In the genomic region with DNA sequence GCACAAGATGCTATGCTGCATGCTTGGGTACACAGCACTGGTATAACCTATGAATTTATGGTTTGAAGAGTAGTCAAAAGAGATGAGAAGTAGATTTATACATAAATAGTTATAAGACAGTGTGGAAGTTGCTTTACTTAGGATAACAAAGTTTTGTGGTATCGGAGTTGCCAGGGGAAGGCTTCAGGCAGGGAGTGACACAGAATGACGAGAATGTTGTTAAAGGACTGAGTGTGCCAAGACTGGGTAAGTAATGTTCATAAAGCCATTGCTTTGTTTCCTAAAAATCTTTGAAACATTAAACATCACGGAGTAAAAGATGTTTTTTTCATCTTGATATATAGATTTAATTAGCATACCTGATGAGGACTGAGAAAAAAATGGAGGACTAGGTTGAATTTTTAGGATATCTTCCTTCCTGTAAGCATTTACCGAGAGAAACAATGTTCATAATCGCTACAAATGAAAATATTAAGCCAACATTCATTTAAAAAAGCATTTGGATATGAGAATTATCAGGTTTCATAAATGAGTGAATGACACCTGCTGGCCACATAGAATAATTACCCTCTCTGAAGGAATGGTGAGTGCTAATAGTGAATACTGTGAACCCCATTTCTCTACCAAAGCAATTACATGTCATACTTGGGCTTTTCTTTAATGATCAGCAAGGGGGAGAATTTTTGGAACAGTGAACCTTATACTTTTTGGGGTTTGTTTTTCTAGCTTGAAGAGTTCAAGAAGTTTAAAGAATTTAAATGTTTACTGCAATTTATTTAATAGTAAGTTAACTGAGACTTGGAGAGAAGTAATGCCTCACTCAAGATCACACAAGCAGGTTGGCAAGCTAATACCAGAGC, we compare ENCODE assay signal across 8 cellular contexts. TPM values are rescaled to one million over a fixed set of nuclear protein-coding genes. Genes with fewer than 3 reads are reported as not detected.
A peak's percentile ranks its signal among the peaks of the same experiment; 100 is the strongest.
DNase-seq lines count a peak whose midpoint lies in the region; ATAC-seq and TF ChIP-seq lines count a peak whose summit lies in the region.

No MANE protein-coding gene starts in this region.

- peak; percentile 36 for DNase-seq in NCI-H748 (lab: John Stamatoyannopoulos, UW; ENCODE audit: unreplicated experiment)
- no peak for DNase-seq in NCI-H748 treated with DMSO at 0.1 percent for 48 hours (lab: John Stamatoyannopoulos, UW)
- DNase-seq in RPMI7951 (ENCODE audit: low read depth), result peak; percentile 46
- peak; percentile 70 for DNase-seq in fibroblast of mammary gland (ENCODE audit: low read depth)
- DNase-seq in retinal pigment epithelial cell (ENCODE audit: low read depth), result no peak
- DNase-seq in GF-D8 (lab: John Stamatoyannopoulos, UW), result no peak
- DNase-seq in anterior cingulate cortex (lab: John Stamatoyannopoulos, UW), result no peak

- TF ChIP-seq CTCF in fibroblast of mammary gland (conservative IDR thresholded peaks at IDR 0.05; ENCODE audit: control insufficient read depth, insufficient read depth, low read depth, low read length) (peak; percentile 58), retinal pigment epithelial cell (conservative IDR thresholded peaks at IDR 0.05; ENCODE audit: low read depth, low read length) (peak; percentile 48)

- peak; percentile 46 for ATAC-seq in HG03039 (IDR thresholded peaks at IDR 0.05; ENCODE audit: unreplicated experiment)

- H3K4me3 ChIP-seq in fibroblast of mammary gland (ENCODE audit: control insufficient read depth, low read depth, low read length), result no peak overlapping the region
- no peak overlapping the region for H3K4me3 ChIP-seq in retinal pigment epithelial cell (ENCODE audit: low read length)

RNA-seq across cellular contexts. Expression of gene EXTL2, which starts 28.4 kb away (rescaled TPM):
- total RNA-seq in RPMI7951 (2014; rRNA removed; shearing (Covaris generic)), result 50.6 and 57.2 TPM in 2 replicates

RNA-seq across cellular contexts. Expression of gene SLC30A7, which starts 29.6 kb away (rescaled TPM):
- total RNA-seq in RPMI7951 (2014; rRNA removed; shearing (Covaris generic)), result 35.0 and 44.9 TPM in 2 replicates

Comparison
In these comparisons a context has a peak if more than half of its experiments do, and no peak if none do; other contexts are left out.
1. DNase-seq: peak in NCI-H748 (single experiment), RPMI7951 (single experiment) and fibroblast of mammary gland (single experiment); none in NCI-H748 treated with DMSO at 0.1 percent for 48 hours (single experiment), retinal pigment epithelial cell (single experiment), GF-D8 (single experiment) and anterior cingulate cortex (0 of 58).